ENCODE assay signal across 26 cellular contexts in genomic region chr9:132883349-132884294, GRCh38. TPM values are rescaled to one million over a fixed set of nuclear protein-coding genes. Genes with fewer than 3 reads are reported as not detected.
"Had no signal": no experiment of that assay in that cellular context is flagged by ENCODE, and none has a peak within 500 bp of the region (broad histone marks: within the 10 kb centered on the region; RNA-seq: fewer than 3 reads in every experiment).

No MANE protein-coding gene starts in this region.

- DNase-seq: activated B cell treated with CpG ODN at 0.5 μM for 24 hours; activated CD4-positive, alpha-beta T cell treated with anti-CD3 and anti-CD28 coated beads, Interleukin-2, amount 10 ng/mL, durations not matched to agents 7 days and 5 days; activated CD8-positive, alpha-beta memory T cell treated with anti-CD3 and anti-CD28 coated beads for 24 hours; activated gamma-delta T cell treated with Interleukin-2 at 50 U/mL for 16 hours; activated naive CD4-positive, alpha-beta T cell treated with anti-CD3 and anti-CD28 coated beads, Interleukin-2, amount 10 ng/mL, durations not matched to agents 7 days and 5 days; activated T-cell treated with anti-CD3 and anti-CD28 coated beads for 4 hours; activated T-cell treated with anti-CD3 and anti-CD28 coated beads, Interleukin-2, amount 50 U/mL, for 48 hours; adrenal gland; anterior cingulate cortex; Kasumi-1; NCI-H1092; NCI-H1417; NCI-H1930; NCI-H2171; NCI-H226; NCI-H526 treated with DMSO at 0.1 percent for 48 hours; NCI-H82; SIG-M5; T-cell; T-helper 2 cell; T1000 had no signal

- H3K36me3 ChIP-seq: adrenal gland had no signal

- H3K9me3 Mint-ChIP-seq: activated B cell treated with CpG ODN at 0.5 μM for 24 hours; activated CD4-positive, alpha-beta memory T cell treated with anti-CD3 and anti-CD28 coated beads for 36 hours; activated CD4-positive, alpha-beta T cell treated with anti-CD3 and anti-CD28 coated beads, Interleukin-2, amount 10 ng/mL, durations not matched to agents 7 days and 5 days; activated naive CD4-positive, alpha-beta T cell treated with anti-CD3 and anti-CD28 coated beads, Interleukin-2, amount 10 ng/mL, durations not matched to agents 7 days and 5 days; activated naive CD8-positive, alpha-beta T cell treated with anti-CD3 and anti-CD28 coated beads for 36 hours; activated T-helper 2 cell treated with anti-CD3 and anti-CD28 coated beads, Interferon-gamma antibody, Interleukin-2, Interleukin-4, amounts not matched to agents 10 μg/mL and 5 μg/mL and 100 μg/mL, durations not matched to agents 14 hours and 24 hours and 36 hours; T-cell had no signal

- H3K27ac Mint-ChIP-seq: activated B cell treated with CpG ODN at 0.5 μM for 24 hours; activated CD4-positive, alpha-beta memory T cell treated with anti-CD3 and anti-CD28 coated beads for 36 hours; activated CD4-positive, alpha-beta T cell treated with anti-CD3 and anti-CD28 coated beads, Interleukin-2, amount 10 ng/mL, durations not matched to agents 7 days and 5 days; activated naive CD4-positive, alpha-beta T cell treated with anti-CD3 and anti-CD28 coated beads, Interleukin-2, amount 10 ng/mL, durations not matched to agents 7 days and 5 days; activated naive CD8-positive, alpha-beta T cell treated with anti-CD3 and anti-CD28 coated beads for 36 hours; activated T-helper 2 cell treated with anti-CD3 and anti-CD28 coated beads, Interferon-gamma antibody, Interleukin-2, Interleukin-4, amounts not matched to agents 10 μg/mL and 5 μg/mL and 100 μg/mL, durations not matched to agents 14 hours and 24 hours and 36 hours; T-cell had no signal

- H3K27ac ChIP-seq: adrenal gland had no signal

- H3K4me3 Mint-ChIP-seq: activated B cell treated with CpG ODN at 0.5 μM for 24 hours; activated CD4-positive, alpha-beta memory T cell treated with anti-CD3 and anti-CD28 coated beads for 36 hours; activated CD4-positive, alpha-beta T cell treated with anti-CD3 and anti-CD28 coated beads, Interleukin-2, amount 10 ng/mL, durations not matched to agents 7 days and 5 days; activated naive CD4-positive, alpha-beta T cell treated with anti-CD3 and anti-CD28 coated beads, Interleukin-2, amount 10 ng/mL, durations not matched to agents 7 days and 5 days; activated naive CD8-positive, alpha-beta T cell treated with anti-CD3 and anti-CD28 coated beads for 36 hours; T-cell had no signal

- H3K4me3 ChIP-seq: adrenal gland, K562 had no signal

- H3K27me3 ChIP-seq: adrenal gland had no signal

- H3K36me3 Mint-ChIP-seq: activated CD4-positive, alpha-beta memory T cell treated with anti-CD3 and anti-CD28 coated beads for 36 hours; activated naive CD4-positive, alpha-beta T cell treated with anti-CD3 and anti-CD28 coated beads, Interleukin-2, amount 10 ng/mL, durations not matched to agents 7 days and 5 days; activated naive CD8-positive, alpha-beta T cell treated with anti-CD3 and anti-CD28 coated beads for 36 hours; T-cell had no signal

- H3K4me1 ChIP-seq: adrenal gland had no signal

- H3K27me3 Mint-ChIP-seq: activated B cell treated with CpG ODN at 0.5 μM for 24 hours; activated CD4-positive, alpha-beta memory T cell treated with anti-CD3 and anti-CD28 coated beads for 36 hours; activated CD4-positive, alpha-beta T cell treated with anti-CD3 and anti-CD28 coated beads, Interleukin-2, amount 10 ng/mL, durations not matched to agents 7 days and 5 days; activated naive CD8-positive, alpha-beta T cell treated with anti-CD3 and anti-CD28 coated beads for 36 hours; T-cell had no signal

- H3K9me3 ChIP-seq: adrenal gland had no signal

- ATAC-seq: K562, T-cell had no signal

RNA-seq across cellular contexts. Expression of gene AK8, which starts 5.5 kb away (rescaled TPM):
- total RNA-seq: activated CD4-positive, alpha-beta T cell treated with anti-CD3 and anti-CD28 coated beads, Interleukin-2, amount 10 ng/mL, durations not matched to agents 7 days and 5 days; activated T-helper 2 cell treated with anti-CD3 and anti-CD28 coated beads, Interferon-gamma antibody, Interleukin-2, Interleukin-4, amounts not matched to agents 10 μg/mL and 5 μg/mL and 100 μg/mL, durations not matched to agents 14 hours and 24 hours and 36 hours; K562; RPMI7951; T-cell had no signal
